12 cellular contexts compared by ENCODE assay signal in the genomic region with DNA sequence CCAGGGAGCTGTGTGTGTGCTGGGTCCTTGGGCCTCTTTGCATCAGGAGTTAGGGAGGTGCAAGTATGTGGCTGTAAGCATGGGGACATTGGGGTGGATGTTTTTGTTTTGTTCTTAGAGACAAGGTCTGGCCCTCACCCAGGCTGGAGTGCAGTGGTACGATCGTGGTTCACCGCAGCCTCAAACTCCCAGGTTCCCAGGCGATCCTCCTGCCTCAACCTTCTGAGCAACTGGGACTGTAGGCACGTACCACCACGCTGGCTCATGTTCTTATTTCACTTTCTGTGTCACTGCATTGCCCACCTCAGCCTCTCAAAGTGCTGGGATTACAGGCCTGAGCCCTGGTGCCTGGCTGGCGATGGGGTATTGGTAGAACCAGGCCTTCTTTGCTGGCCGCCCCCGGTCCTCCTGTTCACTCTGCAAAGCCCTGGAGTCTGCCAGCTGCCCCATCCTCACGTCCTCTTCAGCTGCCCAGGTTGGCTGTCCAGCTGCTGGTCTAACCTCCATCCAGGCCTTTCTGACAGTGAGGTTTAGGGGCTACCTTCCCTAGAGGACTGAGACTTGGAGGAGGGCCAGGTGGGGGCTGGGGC. TPM values are rescaled to one million over a fixed set of nuclear protein-coding genes. Genes with fewer than 3 reads are reported as not detected.
A peak's percentile ranks its signal among the peaks of the same experiment; 100 is the strongest.
DNase-seq lines count a peak whose midpoint lies in the region; ATAC-seq and TF ChIP-seq lines count a peak whose summit lies in the region.
"Had no signal": no experiment of that assay in that cellular context is flagged by ENCODE, and none has a peak within 500 bp of the region (broad histone marks: within the 10 kb centered on the region; RNA-seq: fewer than 3 reads in every experiment).

No MANE protein-coding gene starts in this region.

- H4K20me1 ChIP-seq in Karpas-422 (ENCODE audit: insufficient read depth, low read depth, low read length) = peaks cover 9% of the 10 kb centered on the region; the same call in 1 of the 2 replicates

- H3K79me2 ChIP-seq in Karpas-422 (ENCODE audit: low read length) = peaks cover 74% of the 10 kb centered on the region

- H3K9ac ChIP-seq in Karpas-422 (ENCODE audit: low read length) = peak overlapping the region; percentile 22; the same call in 1 of the 2 replicates
- peak overlapping the region in 1 of 5 donors; percentile 48 for H3K9ac ChIP-seq in subcutaneous abdominal adipose tissue (ENCODE audit: low read length in 5 of 5)

- H3K27ac ChIP-seq in Karpas-422 (ENCODE audit: low read length) (peak overlapping the region; percentile 45), right atrium auricular region (peak overlapping the region; percentile 83 to 86), subcutaneous abdominal adipose tissue (ENCODE audit: low read depth, low read length) (peak overlapping the region; percentile 76)
- no peak overlapping the region for H3K27ac ChIP-seq in CD8-positive, alpha-beta memory T cell (ENCODE audit: low read depth, low read length)

- H3K36me3 Mint-ChIP-seq in CD8-positive, alpha-beta memory T cell = no peaks in the 10 kb centered on the region
- no peaks in the 10 kb centered on the region for H3K36me3 Mint-ChIP-seq in activated T-cell treated with anti-CD3 and anti-CD28 coated beads, Interleukin-2, amount 50 U/mL, for 24 hours (ENCODE audit: low read depth)
- H3K36me3 Mint-ChIP-seq: activated naive CD8-positive, alpha-beta T cell treated with anti-CD3 and anti-CD28 coated beads, Interleukin-2, amount 10 ng/mL, durations not matched to agents 7 days and 5 days; CD4-positive, CD25-positive, alpha-beta regulatory T cell had no signal

- H3K27me3 ChIP-seq in Karpas-422 (ENCODE audit: low read length) = no peaks in the 10 kb centered on the region
- H3K27me3 ChIP-seq in right atrium auricular region = no peaks in the 10 kb centered on the region
- H3K27me3 ChIP-seq in subcutaneous abdominal adipose tissue (ENCODE audit: control insufficient read depth in 5 of 5, insufficient read depth in 4 of 5, low read length in 5 of 5) = no peaks in the 10 kb centered on the region
- H3K27me3 ChIP-seq in CD8-positive, alpha-beta memory T cell (ENCODE audit: insufficient read depth, low read length, poor library complexity, severe bottlenecking) = no peaks in the 10 kb centered on the region

- H3K36me3 ChIP-seq in Karpas-422 (ENCODE audit: insufficient read depth, low read length) = no peaks in the 10 kb centered on the region
- no peaks in the 10 kb centered on the region for H3K36me3 ChIP-seq in right atrium auricular region
- no peaks in the 10 kb centered on the region for H3K36me3 ChIP-seq in subcutaneous abdominal adipose tissue (ENCODE audit: control insufficient read depth in 5 of 5, insufficient read depth in 5 of 5, low read length in 5 of 5)
- H3K36me3 ChIP-seq in CD8-positive, alpha-beta memory T cell (ENCODE audit: insufficient read depth, low read length) = no peaks in the 10 kb centered on the region

- H2AFZ ChIP-seq in Karpas-422 (ENCODE audit: low read length) = no peak overlapping the region

- no peaks in the 10 kb centered on the region for H3K9me2 ChIP-seq in Karpas-422 (replicated peaks; ENCODE audit: insufficient read depth, low read length)

- H3K4me3 ChIP-seq in Karpas-422 (ENCODE audit: low read length) = no peak overlapping the region
- no peak overlapping the region for H3K4me3 ChIP-seq in right atrium auricular region
- no peak overlapping the region for H3K4me3 ChIP-seq in subcutaneous abdominal adipose tissue (ENCODE audit: low read depth in 1 of 5, low read length in 5 of 5)
- no peak overlapping the region for H3K4me3 ChIP-seq in CD8-positive, alpha-beta memory T cell (ENCODE audit: low read length)

- peaks cover 43% of the 10 kb centered on the region for H3K4me1 ChIP-seq in Karpas-422 (ENCODE audit: low read length)
- H3K4me1 ChIP-seq in right atrium auricular region = peaks cover 5 to 58% of the 10 kb centered on the region in 2 donors
- peaks cover 15 to 63% (median 58%) of the 10 kb centered on the region in 5 donors for H3K4me1 ChIP-seq in subcutaneous abdominal adipose tissue (ENCODE audit: control insufficient read depth in 5 of 5, insufficient read depth in 5 of 5, low read length in 5 of 5)
- H3K4me1 ChIP-seq in CD8-positive, alpha-beta memory T cell (ENCODE audit: insufficient read depth, low read length) = peaks cover 6% of the 10 kb centered on the region

- H3K27me3 Mint-ChIP-seq in CD8-positive, alpha-beta memory T cell = no peaks in the 10 kb centered on the region
- H3K27me3 Mint-ChIP-seq in activated T-cell treated with anti-CD3 and anti-CD28 coated beads, Interleukin-2, amount 50 U/mL, for 24 hours = no peaks in the 10 kb centered on the region
- H3K27me3 Mint-ChIP-seq: activated naive CD8-positive, alpha-beta T cell treated with anti-CD3 and anti-CD28 coated beads, Interleukin-2, amount 10 ng/mL, durations not matched to agents 7 days and 5 days; CD4-positive, CD25-positive, alpha-beta regulatory T cell had no signal

- TF ChIP-seq CTCF in right atrium auricular region (IDR thresholded peaks at IDR 0.05) = no peak

- no peak for DNase-seq in Karpas-422
- peak; percentile 77 for DNase-seq in astrocyte of the hippocampus (ENCODE audit: low read depth, low spot score)
- DNase-seq in right atrium auricular region (ENCODE audit: low spot score) = no peak
- DNase-seq in CD8-positive, alpha-beta memory T cell = no peak
- no peak for DNase-seq in activated T-cell treated with anti-CD3 and anti-CD28 coated beads, Interleukin-2, amount 50 U/mL, for 24 hours
- DNase-seq in Ammon's horn (ENCODE audit: low spot score) = no peak
- DNase-seq: activated naive CD8-positive, alpha-beta T cell treated with anti-CD3 and anti-CD28 coated beads, Interleukin-2, amount 10 ng/mL, durations not matched to agents 7 days and 5 days; CD4-positive, CD25-positive, alpha-beta regulatory T cell; NCI-H187; SHP77 treated with DMSO at 0.1 percent for 48 hours had no signal

- no peak overlapping the region for H3K4me3 Mint-ChIP-seq in CD8-positive, alpha-beta memory T cell
- no peak overlapping the region for H3K4me3 Mint-ChIP-seq in activated T-cell treated with anti-CD3 and anti-CD28 coated beads, Interleukin-2, amount 50 U/mL, for 24 hours
- H3K4me3 Mint-ChIP-seq: activated naive CD8-positive, alpha-beta T cell treated with anti-CD3 and anti-CD28 coated beads, Interleukin-2, amount 10 ng/mL, durations not matched to agents 7 days and 5 days; CD4-positive, CD25-positive, alpha-beta regulatory T cell had no signal

- H3K9me3 ChIP-seq in Karpas-422 (ENCODE audit: low read length) = no peaks in the 10 kb centered on the region
- H3K9me3 ChIP-seq in right atrium auricular region = no peaks in the 10 kb centered on the region
- no peaks in the 10 kb centered on the region for H3K9me3 ChIP-seq in subcutaneous abdominal adipose tissue (ENCODE audit: control insufficient read depth in 5 of 5, low read length in 5 of 5)
- H3K9me3 ChIP-seq in CD8-positive, alpha-beta memory T cell (ENCODE audit: low read length) = no peaks in the 10 kb centered on the region

- ATAC-seq in GM18909 (IDR thresholded peaks at IDR 0.05; ENCODE audit: poor library complexity, unreplicated experiment) = no peak

- POLR2A ChIA-PET in CD8-positive, alpha-beta memory T cell (lab: Charles Lee) = no interaction called here

- H3K4me1 Mint-ChIP-seq in CD8-positive, alpha-beta memory T cell = peaks cover 4 to 5% (median 5%) of the 10 kb centered on the region in 3 donors
- H3K4me1 Mint-ChIP-seq in activated T-cell treated with anti-CD3 and anti-CD28 coated beads, Interleukin-2, amount 50 U/mL, for 24 hours (ENCODE audit: low read depth) = peaks cover 6% of the 10 kb centered on the region

- peak overlapping the region in 1 of 8 donors; percentile 36 for H3K27ac Mint-ChIP-seq in CD8-positive, alpha-beta memory T cell
- no peak overlapping the region for H3K27ac Mint-ChIP-seq in activated T-cell treated with anti-CD3 and anti-CD28 coated beads, Interleukin-2, amount 50 U/mL, for 24 hours
- H3K27ac Mint-ChIP-seq: activated naive CD8-positive, alpha-beta T cell treated with anti-CD3 and anti-CD28 coated beads, Interleukin-2, amount 10 ng/mL, durations not matched to agents 7 days and 5 days; CD4-positive, CD25-positive, alpha-beta regulatory T cell had no signal

- peak overlapping the region; percentile 45 for H3K4me2 ChIP-seq in Karpas-422 (ENCODE audit: low read depth, low read length, poor library complexity, severe bottlenecking)

- H3K9me3 Mint-ChIP-seq in CD8-positive, alpha-beta memory T cell = no peaks in the 10 kb centered on the region
- H3K9me3 Mint-ChIP-seq in activated T-cell treated with anti-CD3 and anti-CD28 coated beads, Interleukin-2, amount 50 U/mL, for 24 hours = no peaks in the 10 kb centered on the region
- H3K9me3 Mint-ChIP-seq: activated naive CD8-positive, alpha-beta T cell treated with anti-CD3 and anti-CD28 coated beads, Interleukin-2, amount 10 ng/mL, durations not matched to agents 7 days and 5 days had no signal

- CTCF ChIA-PET in CD8-positive, alpha-beta memory T cell (lab: Charles Lee) = no interaction called here

RNA-seq across cellular contexts. Expression of a gene that starts 0.9 kb away (rescaled TPM):
- total RNA-seq in Karpas-422 (2014; rRNA removed; shearing (Covaris generic); ENCODE audit: low replicate concordance) = 29.0 and 43.1 TPM in 2 replicates
- total RNA-seq in right atrium auricular region = 10 to 100 TPM; 29.1 to 31.6 TPM
- total RNA-seq in CD8-positive, alpha-beta memory T cell = 10 to 100 TPM; 25.3 to 33.0 TPM
- 7.6 TPM for polyA plus RNA-seq in CD8-positive, alpha-beta memory T cell
